ENCODE assay signal across 21 cellular contexts in genomic region chr22:21688706-21689381, GRCh38. TPM values are rescaled to one million over a fixed set of nuclear protein-coding genes. Genes with fewer than 3 reads are reported as not detected.
DNase-seq lines count a peak whose midpoint lies in the region; ATAC-seq, FAIRE-seq and TF ChIP-seq lines count a peak whose summit lies in the region.
"Had no signal": no experiment of that assay in that cellular context is flagged by ENCODE, and none has a peak within 500 bp of the region (broad histone marks: within the 10 kb centered on the region; RNA-seq: fewer than 3 reads in every experiment).

No MANE protein-coding gene starts in this region.

- H2AFZ ChIP-seq in K562 (ENCODE audit: low read depth, low read length) = no peak overlapping the region
- H2AFZ ChIP-seq: GM23248, hepatocyte had no signal

- no peak for DNase-seq in activated CD4-positive, alpha-beta memory T cell treated with anti-CD3 and anti-CD28 coated beads, Interleukin-2, amount 10 ng/mL, durations not matched to agents 7 days and 5 days
- DNase-seq in activated CD4-positive, alpha-beta memory T cell treated with anti-CD3 and anti-CD28 coated beads for 36 hours = no peak
- DNase-seq in GM13977 (ENCODE audit: low spot score) = peak; percentile 45
- DNase-seq in K562 (ENCODE audit: extremely low read depth in 1 of 4, low spot score in 3 of 4) = peak in 1 of 4 experiments; percentile 62
- DNase-seq in neural crest cell (ENCODE audit: low read depth, low spot score) = no peak
- DNase-seq in effector memory CD4-positive, alpha-beta T cell = no peak
- no peak for DNase-seq in stomach
- DNase-seq: 8988T; effector CD8-positive, alpha-beta T cell; GM23248; islet precursor cell; naive thymus-derived CD4-positive, alpha-beta T cell; NCI-H1694; NCI-H446 treated with DMSO at 0.1 percent for 48 hours; psoas muscle; tibial artery had no signal

- POLR2A ChIA-PET in activated CD4-positive, alpha-beta memory T cell treated with anti-CD3 and anti-CD28 coated beads, Interleukin-2, amount 10 ng/mL, durations not matched to agents 7 days and 5 days (lab: Charles Lee) = no interaction called here
- POLR2A ChIA-PET in activated CD4-positive, alpha-beta memory T cell treated with anti-CD3 and anti-CD28 coated beads for 36 hours (lab: Charles Lee) = no interaction called here
- POLR2A ChIA-PET in K562 (lab: Yijun Ruan, JAX) = interaction anchor here (0.6 to 8.6 kb wide), 10 partner anchors 9 to 392 kb away, joined by 3 to 111 read pairs (median 8); partner anchors contain the start of genes PPIL2 and SDF2L1

- TF ChIP-seq CTCF in GM13977 (IDR thresholded peaks at IDR 0.05; ENCODE audit: extremely low read depth, insufficient read depth, missing control alignments) (no peak), K562 (IDR thresholded peaks at IDR 0.05 in 2 of 3, conservative IDR thresholded peaks at IDR 0.05 in 1 of 3; ENCODE audit: insufficient read depth in 2 of 3, low read depth in 1 of 3, low read length in 3 of 3) (no peak), neural crest cell (conservative IDR thresholded peaks at IDR 0.05) (no peak), stomach (IDR thresholded peaks at IDR 0.05) (no peak)

- H3K4me1 ChIP-seq in K562 (replicated peaks in 1 of 2; ENCODE audit: control insufficient read depth in 2 of 2, insufficient read depth in 2 of 2, low read length in 2 of 2) (peaks cover 5 to 51% of the 10 kb centered on the region in 2 experiments; a peak in 3 of 5 replicates), stomach (no peaks in the 10 kb centered on the region)
- no peaks in the 10 kb centered on the region for H3K4me1 ChIP-seq in effector memory CD4-positive, alpha-beta T cell (ENCODE audit: control insufficient read depth, insufficient read depth, low read length, poor library complexity, severe bottlenecking)
- H3K4me1 ChIP-seq: psoas muscle, tibial artery had no signal

- TF ChIP-seq EP300 in K562 (IDR thresholded peaks at IDR 0.05; ENCODE audit: low read length) = no peak
- no peak for TF ChIP-seq EP300 in stomach (IDR thresholded peaks at IDR 0.05)

- H3K9me3 ChIP-seq in K562 (replicated peaks; ENCODE audit: control insufficient read depth, insufficient read depth, low read depth, low read length) = no peaks in the 10 kb centered on the region
- H3K9me3 ChIP-seq in effector memory CD4-positive, alpha-beta T cell (ENCODE audit: control insufficient read depth, low read length) = no peaks in the 10 kb centered on the region
- H3K9me3 ChIP-seq in stomach = no peaks in the 10 kb centered on the region
- H3K9me3 ChIP-seq: psoas muscle, tibial artery had no signal

- no peak for TF ChIP-seq RAD21 in K562 (CRISPR knock-in tag; conservative IDR thresholded peaks at IDR 0.05 in 1 of 2, IDR thresholded peaks at IDR 0.05 in 1 of 2)

- peaks cover 7% of the 10 kb centered on the region for H3K9me1 ChIP-seq in K562 (ENCODE audit: control insufficient read depth, insufficient read depth, low read length)

- in situ Hi-C loops in GM13977 (cut with MboI; ENCODE audit: low pct_unique_long_range_greater_than_20kb, low sequenced_read_pairs, unreplicated experiment) = no loop called here
- in situ Hi-C loops in K562 (cut with MboI) = no loop called here

- peak; percentile 52 for TF ChIP-seq POLR2A in K562 (conservative IDR thresholded peaks at IDR 0.05)
- TF ChIP-seq POLR2A in stomach (IDR thresholded peaks at IDR 0.05) = no peak

- no peaks in the 10 kb centered on the region for H3K9me3 Mint-ChIP-seq in activated CD4-positive, alpha-beta memory T cell treated with anti-CD3 and anti-CD28 coated beads, Interleukin-2, amount 10 ng/mL, durations not matched to agents 7 days and 5 days
- no peaks in the 10 kb centered on the region for H3K9me3 Mint-ChIP-seq in activated CD4-positive, alpha-beta memory T cell treated with anti-CD3 and anti-CD28 coated beads for 36 hours
- H3K9me3 Mint-ChIP-seq in neural crest cell = no peaks in the 10 kb centered on the region
- H3K9me3 Mint-ChIP-seq: naive thymus-derived CD4-positive, alpha-beta T cell had no signal

- H3K36me3 Mint-ChIP-seq in activated CD4-positive, alpha-beta memory T cell treated with anti-CD3 and anti-CD28 coated beads, Interleukin-2, amount 10 ng/mL, durations not matched to agents 7 days and 5 days (ENCODE audit: low read depth) = peaks cover 25% of the 10 kb centered on the region
- H3K36me3 Mint-ChIP-seq in activated CD4-positive, alpha-beta memory T cell treated with anti-CD3 and anti-CD28 coated beads for 36 hours = peaks cover 14% of the 10 kb centered on the region
- peaks cover 6% of the 10 kb centered on the region for H3K36me3 Mint-ChIP-seq in neural crest cell (ENCODE audit: low read depth)

- no peak for FAIRE-seq in K562 (lab: Jason Lieb, UNC)

- no peak overlapping the region for H3K27ac ChIP-seq in K562 (ENCODE audit: extremely low read depth, low read depth, low read length)
- H3K27ac ChIP-seq in effector memory CD4-positive, alpha-beta T cell (ENCODE audit: insufficient read depth, low read length, poor library complexity, severe bottlenecking) = no peak overlapping the region
- no peak overlapping the region for H3K27ac ChIP-seq in stomach
- H3K27ac ChIP-seq: C4-2B, GM23248, hepatocyte, psoas muscle, tibial artery had no signal

- whole genome bisulfite sequencing in K562 (ENCODE audit: insufficient coverage, low coverage, missing lambda C conversion rate) = 89% methylated on average over 20 of the region's 20 CpGs
- WGBS in stomach, 5 donors = 82 to 95% (median 92%) methylated on average over 18 to 20 of the region's 20 CpGs

- H3K4me1 Mint-ChIP-seq in activated CD4-positive, alpha-beta memory T cell treated with anti-CD3 and anti-CD28 coated beads, Interleukin-2, amount 10 ng/mL, durations not matched to agents 7 days and 5 days = peaks cover 13% of the 10 kb centered on the region
- peaks cover 13% of the 10 kb centered on the region for H3K4me1 Mint-ChIP-seq in activated CD4-positive, alpha-beta memory T cell treated with anti-CD3 and anti-CD28 coated beads for 36 hours (ENCODE audit: low read depth)
- H3K4me1 Mint-ChIP-seq in neural crest cell = no peaks in the 10 kb centered on the region

- no peak overlapping the region for H3K4me2 ChIP-seq in K562 (ENCODE audit: insufficient read depth, low read length)
- H3K4me2 ChIP-seq: hepatocyte had no signal

- no peak overlapping the region for H3K4me3 ChIP-seq in K562
- no peak overlapping the region for H3K4me3 ChIP-seq in effector memory CD4-positive, alpha-beta T cell (ENCODE audit: insufficient read depth, low read depth, low read length, poor library complexity, severe bottlenecking)
- no peak overlapping the region for H3K4me3 ChIP-seq in stomach
- H3K4me3 ChIP-seq: GM23248, hepatocyte, psoas muscle, tibial artery had no signal

- H3K27me3 ChIP-seq in K562 (ENCODE audit: control insufficient read depth in 2 of 2, insufficient read depth in 2 of 2, low read length in 2 of 2) = no peaks in the 10 kb centered on the region
- H3K27me3 ChIP-seq in effector memory CD4-positive, alpha-beta T cell (replicated peaks; ENCODE audit: control insufficient read depth, insufficient read depth, low read length, poor library complexity, severe bottlenecking) = no peaks in the 10 kb centered on the region
- no peaks in the 10 kb centered on the region for H3K27me3 ChIP-seq in stomach
- H3K27me3 ChIP-seq: hepatocyte, tibial artery had no signal

- intact Hi-C loops in activated CD4-positive, alpha-beta memory T cell treated with anti-CD3 and anti-CD28 coated beads for 36 hours (cut with micrococcal nuclease) = no loop called here
- intact Hi-C loops in K562 (cut with micrococcal nuclease) (no loop called here), stomach (cut with DNase I; ENCODE audit: low total_unique reads) (no loop called here)

- BruUV-seq in K562 (replicated peaks; lab: Mats Ljungman, UMichigan) = no TSS peak

- peak; percentile 3 for ATAC-seq in K562
- no peak for ATAC-seq in GM19324 (IDR thresholded peaks at IDR 0.05; ENCODE audit: low FRiP score, unreplicated experiment)
- ATAC-seq: psoas muscle, Right ventricle myocardium inferior had no signal

- peaks cover 85% of the 10 kb centered on the region for H3K36me3 ChIP-seq in K562 (ENCODE audit: control insufficient read depth, insufficient read depth, low read length)
- H3K36me3 ChIP-seq in effector memory CD4-positive, alpha-beta T cell (ENCODE audit: control insufficient read depth, insufficient read depth, low read length) = peaks cover 55% of the 10 kb centered on the region
- H3K36me3 ChIP-seq in stomach = peaks cover 46 to 98% (median 97%) of the 10 kb centered on the region in 4 donors

- H3K27ac Mint-ChIP-seq in activated CD4-positive, alpha-beta memory T cell treated with anti-CD3 and anti-CD28 coated beads, Interleukin-2, amount 10 ng/mL, durations not matched to agents 7 days and 5 days = peak overlapping the region; percentile 14
- H3K27ac Mint-ChIP-seq in activated CD4-positive, alpha-beta memory T cell treated with anti-CD3 and anti-CD28 coated beads for 36 hours = no peak overlapping the region
- H3K27ac Mint-ChIP-seq in neural crest cell (ENCODE audit: unreplicated experiment) = peak overlapping the region; percentile 35

- H3K9ac ChIP-seq in K562 (ENCODE audit: insufficient read depth in 1 of 2, low read depth in 2 of 2, low read length in 2 of 2) = peak overlapping the region in 1 of 2 experiments; percentile 64; a peak in 2 of 4 replicates
- H3K9ac ChIP-seq: GM23248 had no signal

- no peaks in the 10 kb centered on the region for H3K27me3 Mint-ChIP-seq in activated CD4-positive, alpha-beta memory T cell treated with anti-CD3 and anti-CD28 coated beads, Interleukin-2, amount 10 ng/mL, durations not matched to agents 7 days and 5 days
- no peaks in the 10 kb centered on the region for H3K27me3 Mint-ChIP-seq in activated CD4-positive, alpha-beta memory T cell treated with anti-CD3 and anti-CD28 coated beads for 36 hours
- H3K27me3 Mint-ChIP-seq in neural crest cell (ENCODE audit: low read depth) = no peaks in the 10 kb centered on the region
- H3K27me3 Mint-ChIP-seq: naive thymus-derived CD4-positive, alpha-beta T cell had no signal

- peaks cover 10% of the 10 kb centered on the region; the same call in 1 of the 2 replicates for H4K20me1 ChIP-seq in K562 (replicated peaks; ENCODE audit: control insufficient read depth, insufficient read depth, low read length)

- CTCF ChIA-PET in activated CD4-positive, alpha-beta memory T cell treated with anti-CD3 and anti-CD28 coated beads, Interleukin-2, amount 10 ng/mL, durations not matched to agents 7 days and 5 days (lab: Charles Lee) = no interaction called here
- CTCF ChIA-PET in activated CD4-positive, alpha-beta memory T cell treated with anti-CD3 and anti-CD28 coated beads for 36 hours (lab: Charles Lee) = no interaction called here
- CTCF ChIA-PET in K562 (lab: Yijun Ruan, JAX; ENCODE audit: low intra/inter-chr PET ratio) = no interaction called here

- H3K4me3 Mint-ChIP-seq in activated CD4-positive, alpha-beta memory T cell treated with anti-CD3 and anti-CD28 coated beads, Interleukin-2, amount 10 ng/mL, durations not matched to agents 7 days and 5 days = no peak overlapping the region
- no peak overlapping the region for H3K4me3 Mint-ChIP-seq in activated CD4-positive, alpha-beta memory T cell treated with anti-CD3 and anti-CD28 coated beads for 36 hours
- no peak overlapping the region for H3K4me3 Mint-ChIP-seq in neural crest cell
- H3K4me3 Mint-ChIP-seq: naive thymus-derived CD4-positive, alpha-beta T cell had no signal

- H3K79me2 ChIP-seq in K562 (ENCODE audit: control insufficient read depth, insufficient read depth, low read length) = no peaks in the 10 kb centered on the region
- H3K79me2 ChIP-seq: hepatocyte had no signal

RNA-seq across cellular contexts. Expression of gene PPIL2, which starts 23.0 kb away (rescaled TPM):
- total RNA-seq in activated CD4-positive, alpha-beta memory T cell treated with anti-CD3 and anti-CD28 coated beads, Interleukin-2, amount 10 ng/mL, durations not matched to agents 7 days and 5 days = 10 to 100 TPM; 62.5 to 66.3 TPM
- 10 to 100 TPM; 41.4 to 45.8 TPM for total RNA-seq in activated CD4-positive, alpha-beta memory T cell treated with anti-CD3 and anti-CD28 coated beads for 36 hours
- total RNA-seq in K562 (2011; cell fraction: chromatin; rRNA removed; ENCODE audit: low replicate concordance) = 1,132 and 1,539 TPM in 2 replicates
- 736 and 826 TPM in 2 replicates for total RNA-seq in K562 (2011; cell fraction: nucleolus; rRNA removed)
- 718 and 814 TPM in 2 replicates for total RNA-seq in K562 (2011; cell fraction: nucleoplasm; rRNA removed)
- total RNA-seq in K562 (2014; rRNA removed) (174 and 195 TPM in 2 replicates), K562 (2014; rRNA removed; fragmentation: Illumina TruSeq; extraction: Trizol) (104 and 115 TPM in 2 replicates), K562 (2015; rRNA removed; fragmentation: Illumina TruSeq; extraction: Trizol) (170 and 172 TPM in 2 replicates), K562 (2021) (251 and 267 TPM in 2 replicates), neural crest cell (39.7 and 41.9 TPM in 2 replicates), stomach (10 to 100 TPM; 35.0 to 77.9 (median 51.1) TPM)
- polyA plus RNA-seq in K562 (2011; rRNA removed) (193 and 247 TPM in 2 replicates), K562 (2014; fragmentation: Illumina TruSeq; extraction: Trizol) (250 and 261 TPM in 2 replicates), K562 (2014; fragmentation: Nextera tagmentation; extraction: Ambion mirVana) (10 to 100 TPM; 13.2 to 28.8 TPM), K562 (2014; rRNA removed) (268 and 298 TPM in 2 replicates), stomach (10 to 100 TPM; 20.6 to 36.0 (median 22.3) TPM)
- 143 and 211 TPM in 2 replicates for polyA plus RNA-seq in K562 (2011; cell fraction: cytosol; rRNA removed)
- polyA plus RNA-seq in K562 (2011; cell fraction: nucleus; rRNA removed) = 801 and 951 TPM in 2 replicates
- polyA plus RNA-seq in K562 (2012) = 185 and 193 TPM in 2 replicates
- polyA minus RNA-seq in K562 (2011; rRNA and poly(A)+ RNA removed) = 228 and 271 TPM in 2 replicates
- polyA minus RNA-seq in K562 (2011; cell fraction: cytosol; rRNA and poly(A)+ RNA removed) = 95.6 and 98.4 TPM in 2 replicates
- polyA minus RNA-seq in K562 (2011; cell fraction: nucleus; rRNA and poly(A)+ RNA removed) = 325 and 509 TPM in 2 replicates

RNA-seq across cellular contexts. Expression of gene SDF2L1, which starts 46.7 kb away (rescaled TPM):
- total RNA-seq in activated CD4-positive, alpha-beta memory T cell treated with anti-CD3 and anti-CD28 coated beads, Interleukin-2, amount 10 ng/mL, durations not matched to agents 7 days and 5 days = 10 to 100 TPM; 61.4 to 62.1 TPM
- total RNA-seq in activated CD4-positive, alpha-beta memory T cell treated with anti-CD3 and anti-CD28 coated beads for 36 hours = 10 to 100 TPM; 38.2 to 41.8 TPM
- total RNA-seq in K562 (2011; cell fraction: chromatin; rRNA removed; ENCODE audit: low replicate concordance) = 72.2 and 221 TPM in 2 replicates
- total RNA-seq in K562 (2011; cell fraction: nucleolus; rRNA removed) = 489 and 555 TPM in 2 replicates
- total RNA-seq in K562 (2011; cell fraction: nucleoplasm; rRNA removed) = 263 and 279 TPM in 2 replicates
- 894 and 989 TPM in 2 replicates for total RNA-seq in K562 (2014; rRNA removed)
- 41.9 and 82.9 TPM in 2 replicates for total RNA-seq in K562 (2014; rRNA removed; fragmentation: Illumina TruSeq; extraction: Trizol)
- 135 and 153 TPM in 2 replicates for total RNA-seq in K562 (2015; rRNA removed; fragmentation: Illumina TruSeq; extraction: Trizol)
- 551 and 557 TPM in 2 replicates for total RNA-seq in K562 (2021)
- 124 and 218 TPM in 2 replicates for polyA plus RNA-seq in K562 (2011; rRNA removed)
- polyA plus RNA-seq in K562 (2011; cell fraction: cytosol; rRNA removed) = 273 and 603 TPM in 2 replicates
- polyA plus RNA-seq in K562 (2011; cell fraction: nucleus; rRNA removed) = 110 and 123 TPM in 2 replicates
- 384 and 632 TPM in 2 replicates for polyA plus RNA-seq in K562 (2012)
- polyA plus RNA-seq in K562 (2014; fragmentation: Illumina TruSeq; extraction: Trizol) = 33.8 and 82.2 TPM in 2 replicates
- polyA plus RNA-seq in K562 (2014; fragmentation: Nextera tagmentation; extraction: Ambion mirVana) = 10 to 100 TPM; 15.1 to 34.8 TPM
- polyA plus RNA-seq in K562 (2014; rRNA removed) = 666 and 827 TPM in 2 replicates
- polyA minus RNA-seq in K562 (2011; rRNA and poly(A)+ RNA removed) = 50.1 and 80.5 TPM in 2 replicates
- 107 and 114 TPM in 2 replicates for polyA minus RNA-seq in K562 (2011; cell fraction: cytosol; rRNA and poly(A)+ RNA removed)
- polyA minus RNA-seq in K562 (2011; cell fraction: nucleus; rRNA and poly(A)+ RNA removed) = 37.7 and 69.6 TPM in 2 replicates
- 29.4 and 33.8 TPM in 2 replicates for total RNA-seq in neural crest cell
- 100 to 1,000 TPM in 1 of 5 donors, 10 to 100 TPM in 2, 1 to 10 TPM in 1, not detected in 1; 4.0 to 101 (median 24.2) TPM for total RNA-seq in stomach
- polyA plus RNA-seq in stomach = 10 to 100 TPM; 36.4 to 42.7 (median 39.0) TPM

RNA-seq across cellular contexts. Expression of gene YPEL1, which starts 46.8 kb away (rescaled TPM):
- 10 to 100 TPM; 17.3 to 17.5 TPM for total RNA-seq in activated CD4-positive, alpha-beta memory T cell treated with anti-CD3 and anti-CD28 coated beads, Interleukin-2, amount 10 ng/mL, durations not matched to agents 7 days and 5 days
- 1 to 10 TPM; 1.6 to 1.8 TPM for total RNA-seq in activated CD4-positive, alpha-beta memory T cell treated with anti-CD3 and anti-CD28 coated beads for 36 hours
- 4.4 and 6.2 TPM in 2 replicates for total RNA-seq in K562 (2011; cell fraction: chromatin; rRNA removed; ENCODE audit: low replicate concordance)
- 3.0 TPM in 2 replicates for total RNA-seq in K562 (2011; cell fraction: nucleolus; rRNA removed)
- total RNA-seq in K562 (2011; cell fraction: nucleoplasm; rRNA removed) = 4.6 and 4.7 TPM in 2 replicates
- total RNA-seq in K562 (2014; rRNA removed) (0.18 and 0.49 TPM in 2 replicates), K562 (2014; rRNA removed; fragmentation: Illumina TruSeq; extraction: Trizol) (0.41 and 0.47 TPM in 2 replicates), K562 (2015; rRNA removed; fragmentation: Illumina TruSeq; extraction: Trizol) (0.15 and 0.25 TPM in 2 replicates), K562 (2021) (0.53 and 0.54 TPM in 2 replicates), neural crest cell (19.5 and 20.9 TPM in 2 replicates), stomach (10 to 100 TPM in 1 of 5 donors, 1 to 10 TPM in 3, under 1 TPM in 1; 0.58 to 22.2 (median 5.7) TPM)
- polyA plus RNA-seq in K562 (2011; rRNA removed) (2.2 and 2.4 TPM in 2 replicates), K562 (2014; fragmentation: Illumina TruSeq; extraction: Trizol) (0.46 TPM in 2 replicates), K562 (2014; fragmentation: Nextera tagmentation; extraction: Ambion mirVana) (under 1 TPM; 0.07 to 0.10 TPM), K562 (2014; rRNA removed) (0.36 and 1.7 TPM in 2 replicates), stomach (1 to 10 TPM; 2.5 to 4.0 (median 2.7) TPM)
- 0.63 and 1.4 TPM in 2 replicates for polyA plus RNA-seq in K562 (2011; cell fraction: cytosol; rRNA removed)
- polyA plus RNA-seq in K562 (2011; cell fraction: nucleus; rRNA removed) = 1.9 and 2.6 TPM in 2 replicates
- polyA plus RNA-seq in K562 (2012) = 0.59 and 4.0 TPM in 2 replicates
- polyA minus RNA-seq in K562 (2011; rRNA and poly(A)+ RNA removed) = 1.4 and 3.0 TPM in 2 replicates
- 0.46 and 0.67 TPM in 2 replicates for polyA minus RNA-seq in K562 (2011; cell fraction: cytosol; rRNA and poly(A)+ RNA removed)
- 0.67 and 1.00 TPM in 2 replicates for polyA minus RNA-seq in K562 (2011; cell fraction: nucleus; rRNA and poly(A)+ RNA removed)

RNA-seq across cellular contexts. Expression of gene CCDC116, which starts 56.3 kb away (rescaled TPM):
- total RNA-seq in activated CD4-positive, alpha-beta memory T cell treated with anti-CD3 and anti-CD28 coated beads, Interleukin-2, amount 10 ng/mL, durations not matched to agents 7 days and 5 days = under 1 TPM; 0.33 to 0.43 TPM
- total RNA-seq in activated CD4-positive, alpha-beta memory T cell treated with anti-CD3 and anti-CD28 coated beads for 36 hours = under 1 TPM; 0.27 to 0.31 TPM
- total RNA-seq in K562 (2011; cell fraction: chromatin; rRNA removed; ENCODE audit: low replicate concordance) = 11.2 and 34.3 TPM in 2 replicates
- 28.7 and 33.9 TPM in 2 replicates for total RNA-seq in K562 (2011; cell fraction: nucleolus; rRNA removed)
- total RNA-seq in K562 (2011; cell fraction: nucleoplasm; rRNA removed) = 18.1 and 19.5 TPM in 2 replicates
- 9.3 and 13.6 TPM in 2 replicates for total RNA-seq in K562 (2014; rRNA removed)
- 2.1 and 2.8 TPM in 2 replicates for total RNA-seq in K562 (2014; rRNA removed; fragmentation: Illumina TruSeq; extraction: Trizol)
- 4.7 and 5.2 TPM in 2 replicates for total RNA-seq in K562 (2015; rRNA removed; fragmentation: Illumina TruSeq; extraction: Trizol)
- total RNA-seq in K562 (2021) = 11.3 and 15.6 TPM in 2 replicates
- polyA plus RNA-seq in K562 (2011; rRNA removed) = 1.6 and 2.1 TPM in 2 replicates
- 1.8 and 5.8 TPM in 2 replicates for polyA plus RNA-seq in K562 (2011; cell fraction: cytosol; rRNA removed)
- 6.5 and 19.5 TPM in 2 replicates for polyA plus RNA-seq in K562 (2011; cell fraction: nucleus; rRNA removed)
- polyA plus RNA-seq in K562 (2012) = 5.2 and 6.4 TPM in 2 replicates
- 6.3 and 8.9 TPM in 2 replicates for polyA plus RNA-seq in K562 (2014; fragmentation: Illumina TruSeq; extraction: Trizol)
- 1 to 10 TPM; 1.6 to 2.3 TPM for polyA plus RNA-seq in K562 (2014; fragmentation: Nextera tagmentation; extraction: Ambion mirVana)
- 7.1 and 8.6 TPM in 2 replicates for polyA plus RNA-seq in K562 (2014; rRNA removed)
- polyA minus RNA-seq in K562 (2011; rRNA and poly(A)+ RNA removed) = 1.3 and 1.8 TPM in 2 replicates
- polyA minus RNA-seq in K562 (2011; cell fraction: cytosol; rRNA and poly(A)+ RNA removed) = 1.5 and 3.9 TPM in 2 replicates
- 8.3 and 12.3 TPM in 2 replicates for polyA minus RNA-seq in K562 (2011; cell fraction: nucleus; rRNA and poly(A)+ RNA removed)
- 1.2 and 1.3 TPM in 2 replicates for total RNA-seq in neural crest cell
- total RNA-seq in stomach = not detected
- under 1 TPM in 2 of 3 donors, not detected in 1; 0.25 to 0.48 TPM for polyA plus RNA-seq in stomach
- total RNA-seq: lung microvascular endothelial cell had no signal
- polyA plus RNA-seq: naive thymus-derived CD4-positive, alpha-beta T cell had no signal

RNA-seq across cellular contexts. Expression of gene YDJC, which starts 59.0 kb away (rescaled TPM):
- total RNA-seq in activated CD4-positive, alpha-beta memory T cell treated with anti-CD3 and anti-CD28 coated beads, Interleukin-2, amount 10 ng/mL, durations not matched to agents 7 days and 5 days = 10 to 100 TPM; 37.1 to 38.0 TPM
- total RNA-seq in activated CD4-positive, alpha-beta memory T cell treated with anti-CD3 and anti-CD28 coated beads for 36 hours = 10 to 100 TPM; 45.3 to 47.1 TPM
- total RNA-seq in K562 (2011; cell fraction: chromatin; rRNA removed; ENCODE audit: low replicate concordance) = 121 and 504 TPM in 2 replicates
- total RNA-seq in K562 (2011; cell fraction: nucleolus; rRNA removed) = 857 and 885 TPM in 2 replicates
- total RNA-seq in K562 (2011; cell fraction: nucleoplasm; rRNA removed) = 325 and 370 TPM in 2 replicates
- 871 and 1,007 TPM in 2 replicates for total RNA-seq in K562 (2014; rRNA removed)
- 69.0 and 87.5 TPM in 2 replicates for total RNA-seq in K562 (2014; rRNA removed; fragmentation: Illumina TruSeq; extraction: Trizol)
- total RNA-seq in K562 (2015; rRNA removed; fragmentation: Illumina TruSeq; extraction: Trizol) = 164 and 196 TPM in 2 replicates
- total RNA-seq in K562 (2021) = 626 and 641 TPM in 2 replicates
- 203 and 277 TPM in 2 replicates for polyA plus RNA-seq in K562 (2011; rRNA removed)
- polyA plus RNA-seq in K562 (2011; cell fraction: cytosol; rRNA removed) = 382 and 1,449 TPM in 2 replicates
- polyA plus RNA-seq in K562 (2011; cell fraction: nucleus; rRNA removed) = 629 and 1,089 TPM in 2 replicates
- polyA plus RNA-seq in K562 (2012) = 282 and 288 TPM in 2 replicates
- 106 and 159 TPM in 2 replicates for polyA plus RNA-seq in K562 (2014; fragmentation: Illumina TruSeq; extraction: Trizol)
- 10 to 100 TPM; 13.5 to 23.5 TPM for polyA plus RNA-seq in K562 (2014; fragmentation: Nextera tagmentation; extraction: Ambion mirVana)
- polyA plus RNA-seq in K562 (2014; rRNA removed) = 707 and 732 TPM in 2 replicates
- polyA minus RNA-seq in K562 (2011; rRNA and poly(A)+ RNA removed) = 35.0 and 44.2 TPM in 2 replicates
- polyA minus RNA-seq in K562 (2011; cell fraction: cytosol; rRNA and poly(A)+ RNA removed) = 212 and 264 TPM in 2 replicates
- polyA minus RNA-seq in K562 (2011; cell fraction: nucleus; rRNA and poly(A)+ RNA removed) = 294 and 313 TPM in 2 replicates
- 17.0 and 18.4 TPM in 2 replicates for total RNA-seq in neural crest cell
- 10 to 100 TPM in 4 of 5 donors, 1 to 10 TPM in 1; 8.1 to 75.3 (median 41.1) TPM for total RNA-seq in stomach
- 10 to 100 TPM; 23.8 to 42.4 (median 35.1) TPM for polyA plus RNA-seq in stomach
